Comparison of ENCODE assay signal across 10 cellular contexts in the genomic region with DNA sequence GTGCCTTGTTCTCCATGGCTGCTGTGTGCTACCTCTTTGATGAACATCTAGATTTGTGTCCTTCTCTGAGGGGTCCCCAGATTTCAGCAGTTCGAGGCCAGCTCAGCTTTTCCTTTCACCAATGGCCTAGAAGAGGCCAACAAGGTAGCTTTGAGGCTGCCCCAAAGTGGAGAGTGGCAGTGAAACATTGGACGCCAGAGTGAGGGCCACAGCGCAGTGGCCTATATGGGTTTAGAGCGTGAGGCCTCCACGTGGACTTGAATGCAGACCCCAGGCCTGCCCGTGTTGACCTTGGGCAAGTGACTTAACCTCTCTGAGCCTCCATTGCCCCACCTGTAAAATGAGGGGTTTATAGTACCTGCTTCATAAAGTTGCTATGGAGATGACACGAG. TPM values are rescaled to one million over a fixed set of nuclear protein-coding genes. Genes with fewer than 3 reads are reported as not detected.
DNase-seq lines count a peak whose midpoint lies in the region; ATAC-seq and TF ChIP-seq lines count a peak whose summit lies in the region.
"Had no signal": no experiment of that assay in that cellular context is flagged by ENCODE, and none has a peak within 500 bp of the region (broad histone marks: within the 10 kb centered on the region; RNA-seq: fewer than 3 reads in every experiment).

No MANE protein-coding gene starts in this region.

- H3K9me3 ChIP-seq in skeletal muscle tissue (ENCODE audit: control insufficient read depth in 3 of 3, low read length in 3 of 3): no peaks in the 10 kb centered on the region
- no peaks in the 10 kb centered on the region for H3K9me3 ChIP-seq in mucosa of descending colon

- no peaks in the 10 kb centered on the region for H3K27me3 ChIP-seq in skeletal muscle tissue (ENCODE audit: control insufficient read depth in 3 of 3, insufficient read depth in 3 of 3, low read length in 3 of 3)

- peaks cover 63 to 73% (median 63%) of the 10 kb centered on the region in 3 donors for H3K4me1 ChIP-seq in skeletal muscle tissue (ENCODE audit: control insufficient read depth in 3 of 3, insufficient read depth in 3 of 3, low read length in 3 of 3)
- H3K4me1 ChIP-seq in mucosa of descending colon (ENCODE audit: low read depth): peaks cover 12% of the 10 kb centered on the region

- no peak for DNase-seq in T-helper 2 cell treated with Interferon-gamma antibody and Interleukin-4, amounts not matched to agents 5 μg/mL and 100 μg/mL, for 36 hours (ENCODE audit: low spot score)
- DNase-seq in T-helper 2 cell (no peak), mucosa of descending colon (no peak), GM13977 (ENCODE audit: low spot score) (no peak)
- no peak for DNase-seq in activated CD8-positive, alpha-beta T cell treated with anti-CD3 and anti-CD28 coated beads, Interleukin-2, amount 10 ng/mL, durations not matched to agents 7 days and 5 days
- DNase-seq: 8988T had no signal

- H3K27ac Mint-ChIP-seq in T-helper 2 cell treated with Interferon-gamma antibody and Interleukin-4, amounts not matched to agents 5 μg/mL and 100 μg/mL, for 36 hours: no peak overlapping the region
- H3K27ac Mint-ChIP-seq in activated CD8-positive, alpha-beta T cell treated with anti-CD3 and anti-CD28 coated beads, Interleukin-2, amount 10 ng/mL, durations not matched to agents 7 days and 5 days: no peak overlapping the region
- H3K27ac Mint-ChIP-seq: activated T-helper 2 cell treated with anti-CD3 and anti-CD28 coated beads, Interferon-gamma antibody, Interleukin-2, Interleukin-4, amounts not matched to agents 10 μg/mL and 5 μg/mL and 100 μg/mL, durations not matched to agents 14 hours and 24 hours and 36 hours had no signal

- POLR2A ChIA-PET in activated CD8-positive, alpha-beta T cell treated with anti-CD3 and anti-CD28 coated beads, Interleukin-2, amount 10 ng/mL, durations not matched to agents 7 days and 5 days (lab: Charles Lee): interaction anchor here (0.6 to 1.4 kb wide), 2 partner anchors 16 to 615 kb away, joined by 3 read pairs; no protein-coding TSS in a partner anchor

- peak overlapping the region; percentile 89 for H3K27ac ChIP-seq in skeletal muscle tissue (ENCODE audit: low read depth, low read length)

- intact Hi-C loops in mucosa of descending colon (cut with DNase I, micrococcal nuclease): no loop called here

- peak overlapping the region; percentile 75 for H3K4me3 Mint-ChIP-seq in T-helper 2 cell treated with Interferon-gamma antibody and Interleukin-4, amounts not matched to agents 5 μg/mL and 100 μg/mL, for 36 hours
- H3K4me3 Mint-ChIP-seq in activated CD8-positive, alpha-beta T cell treated with anti-CD3 and anti-CD28 coated beads, Interleukin-2, amount 10 ng/mL, durations not matched to agents 7 days and 5 days: peak overlapping the region; percentile 68

- H3K36me3 Mint-ChIP-seq in T-helper 2 cell treated with Interferon-gamma antibody and Interleukin-4, amounts not matched to agents 5 μg/mL and 100 μg/mL, for 36 hours (ENCODE audit: low read depth): no peaks in the 10 kb centered on the region
- H3K36me3 Mint-ChIP-seq in activated CD8-positive, alpha-beta T cell treated with anti-CD3 and anti-CD28 coated beads, Interleukin-2, amount 10 ng/mL, durations not matched to agents 7 days and 5 days (ENCODE audit: low read depth): no peaks in the 10 kb centered on the region

- in situ Hi-C loops in GM13977 (cut with MboI; ENCODE audit: low pct_unique_long_range_greater_than_20kb, low sequenced_read_pairs, unreplicated experiment): no loop called here

- CTCF ChIA-PET in activated CD8-positive, alpha-beta T cell treated with anti-CD3 and anti-CD28 coated beads, Interleukin-2, amount 10 ng/mL, durations not matched to agents 7 days and 5 days (lab: Charles Lee): interaction anchor here (1.0 to 1.6 kb wide), 2 partner anchors 41 to 174 kb away, joined by 3 to 4 read pairs; partner anchors contain the start of gene IRGM

- H3K9me3 Mint-ChIP-seq in T-helper 2 cell treated with Interferon-gamma antibody and Interleukin-4, amounts not matched to agents 5 μg/mL and 100 μg/mL, for 36 hours: no peaks in the 10 kb centered on the region
- H3K9me3 Mint-ChIP-seq in activated CD8-positive, alpha-beta T cell treated with anti-CD3 and anti-CD28 coated beads, Interleukin-2, amount 10 ng/mL, durations not matched to agents 7 days and 5 days (ENCODE audit: insufficient read depth): no peaks in the 10 kb centered on the region
- H3K9me3 Mint-ChIP-seq: activated T-helper 2 cell treated with anti-CD3 and anti-CD28 coated beads, Interferon-gamma antibody, Interleukin-2, Interleukin-4, amounts not matched to agents 10 μg/mL and 5 μg/mL and 100 μg/mL, durations not matched to agents 14 hours and 24 hours and 36 hours had no signal

- H3K9ac ChIP-seq in skeletal muscle tissue (ENCODE audit: low read depth in 1 of 3, low read length in 3 of 3): peak overlapping the region; percentile 34 to 81 (median 61)

- ATAC-seq in activated CD8-positive, alpha-beta T cell treated with anti-CD3 and anti-CD28 coated beads, Interleukin-2, amount 10 ng/mL, durations not matched to agents 7 days and 5 days: no peak
- ATAC-seq in GM18502 (IDR thresholded peaks at IDR 0.05; ENCODE audit: poor library complexity, unreplicated experiment): no peak
- ATAC-seq in mucosa of descending colon: no peak

- no peak for TF ChIP-seq CTCF in mucosa of descending colon (IDR thresholded peaks at IDR 0.05)
- no peak for TF ChIP-seq CTCF in GM13977 (IDR thresholded peaks at IDR 0.05; ENCODE audit: extremely low read depth, insufficient read depth, missing control alignments)

- H3K27me3 Mint-ChIP-seq in T-helper 2 cell treated with Interferon-gamma antibody and Interleukin-4, amounts not matched to agents 5 μg/mL and 100 μg/mL, for 36 hours (ENCODE audit: low read depth): peaks cover 15% of the 10 kb centered on the region
- H3K27me3 Mint-ChIP-seq in activated CD8-positive, alpha-beta T cell treated with anti-CD3 and anti-CD28 coated beads, Interleukin-2, amount 10 ng/mL, durations not matched to agents 7 days and 5 days (ENCODE audit: low read depth): peaks cover 25% of the 10 kb centered on the region

- H3K4me3 ChIP-seq in iPS-11a (ENCODE audit: low read depth, low read length) (peak overlapping the region; percentile 89), skeletal muscle tissue (ENCODE audit: low read length in 3 of 3) (peak overlapping the region in 2 of 3 donors; percentile 47 to 65), mucosa of descending colon (no peak overlapping the region)

- H3K36me3 ChIP-seq in skeletal muscle tissue (ENCODE audit: control insufficient read depth in 3 of 3, insufficient read depth in 3 of 3, low read length in 3 of 3) (peaks cover 10 to 28% (median 21%) of the 10 kb centered on the region in 3 donors), mucosa of descending colon (ENCODE audit: low read depth) (no peaks in the 10 kb centered on the region)

- H3K4me1 Mint-ChIP-seq in T-helper 2 cell treated with Interferon-gamma antibody and Interleukin-4, amounts not matched to agents 5 μg/mL and 100 μg/mL, for 36 hours (ENCODE audit: low read depth): peaks cover 2% of the 10 kb centered on the region
- peaks cover 8% of the 10 kb centered on the region for H3K4me1 Mint-ChIP-seq in activated CD8-positive, alpha-beta T cell treated with anti-CD3 and anti-CD28 coated beads, Interleukin-2, amount 10 ng/mL, durations not matched to agents 7 days and 5 days (ENCODE audit: low read depth)

RNA-seq across cellular contexts. Expression of gene MYOZ3, which starts 11.8 kb away (rescaled TPM):
- total RNA-seq in activated CD8-positive, alpha-beta T cell treated with anti-CD3 and anti-CD28 coated beads, Interleukin-2, amount 10 ng/mL, durations not matched to agents 7 days and 5 days: not detected
- total RNA-seq in skeletal muscle tissue: 4.7 TPM
- total RNA-seq in mucosa of descending colon: under 1 TPM; 0.09 to 0.48 (median 0.35) TPM

RNA-seq across cellular contexts. Expression of gene RBM22, which starts 28.0 kb away (rescaled TPM):
- total RNA-seq in activated CD8-positive, alpha-beta T cell treated with anti-CD3 and anti-CD28 coated beads, Interleukin-2, amount 10 ng/mL, durations not matched to agents 7 days and 5 days: 10 to 100 TPM; 64.0 to 65.2 TPM
- total RNA-seq in skeletal muscle tissue (18.8 TPM), mucosa of descending colon (10 to 100 TPM; 41.0 to 45.1 (median 44.2) TPM)

RNA-seq across cellular contexts. Expression of gene SYNPO, which starts 32.4 kb away (rescaled TPM):
- total RNA-seq in activated CD8-positive, alpha-beta T cell treated with anti-CD3 and anti-CD28 coated beads, Interleukin-2, amount 10 ng/mL, durations not matched to agents 7 days and 5 days: under 1 TPM in 1 of 2 experiments, not detected in 1; 0.10 TPM
- 6.3 TPM for total RNA-seq in skeletal muscle tissue
- total RNA-seq in mucosa of descending colon: 10 to 100 TPM; 62.9 to 73.6 (median 63.9) TPM
